Comparison of ENCODE assay signal across 17 cellular contexts in genomic region chr2:58923869-58924268, GRCh38.
A peak's percentile ranks its signal among the peaks of the same experiment; 100 is the strongest.
DNase-seq lines count a peak whose midpoint lies in the region; ATAC-seq and TF ChIP-seq lines count a peak whose summit lies in the region.
"Had no signal": no experiment of that assay in that cellular context is flagged by ENCODE, and none has a peak within 500 bp of the region (broad histone marks: within the 10 kb centered on the region; RNA-seq: fewer than 3 reads in every experiment).

No MANE protein-coding gene starts in this region.

- WGBS in hepatocyte (ENCODE audit: low lambda C conversion rate, missing lambda C conversion rate) = 41% methylated on average over 1 of the region's 1 CpG

- CTCF ChIA-PET in AG04449 (lab: Yijun Ruan, JAX) = no interaction called here
- CTCF ChIA-PET in HEK293 (lab: Yijun Ruan, JAX) = interaction anchor here (0.6 kb wide), 2 partner anchors 694 to 1671 kb away, joined by 3 to 6 read pairs; no protein-coding TSS in a partner anchor
- CTCF ChIA-PET in CD8-positive, alpha-beta T cell (lab: Charles Lee) = no interaction called here

- DNase-seq in AG04449 (ENCODE audit: low read depth, low spot score) = peak; percentile 95
- peak; percentile 10 for DNase-seq in T1000 (lab: John Stamatoyannopoulos, UW)
- DNase-seq in hepatocyte (ENCODE audit: low spot score) = peak; percentile 34
- no peak for DNase-seq in activated T-cell treated with anti-CD3 and anti-CD28 coated beads for 4 hours
- no peak for DNase-seq in CD8-positive, alpha-beta T cell
- no peak for DNase-seq in amygdala (lab: John Stamatoyannopoulos, UW)
- DNase-seq: activated CD4-positive, alpha-beta T cell treated with anti-CD3 and anti-CD28 coated beads, Interleukin-2, amount 50 U/mL, for 48 hours; activated gamma-delta T cell; BE2C; HCEC 1CT; NCI-H1105 treated with DMSO at 0.1 percent for 48 hours; NCI-H526; stimulated activated CD4-positive, alpha-beta T cell treated with anti-CD3 and anti-CD28 coated beads, Interleukin-2, amount 100 ng/mL, for 24 hours had no signal

- H3K36me3 ChIP-seq in HEK293 (ENCODE audit: control insufficient read depth in 2 of 2, insufficient read depth in 1 of 2, low read length in 2 of 2) (no peaks in the 10 kb centered on the region), hepatocyte (replicated peaks; ENCODE audit: insufficient read depth, low read depth) (no peaks in the 10 kb centered on the region)
- H3K36me3 ChIP-seq in CD8-positive, alpha-beta T cell (ENCODE audit: insufficient read depth, low read length) = no peaks in the 10 kb centered on the region
- H3K36me3 ChIP-seq: BE2C had no signal

- H3K27ac Mint-ChIP-seq in CD8-positive, alpha-beta T cell = no peak overlapping the region
- H3K27ac Mint-ChIP-seq: progenitor cell of endocrine pancreas had no signal

- H3K9me2 ChIP-seq in hepatocyte (replicated peaks; ENCODE audit: insufficient read depth) = no peaks in the 10 kb centered on the region

- H3K27me3 ChIP-seq in hepatocyte = no peaks in the 10 kb centered on the region
- no peaks in the 10 kb centered on the region for H3K27me3 ChIP-seq in CD8-positive, alpha-beta T cell (ENCODE audit: insufficient read depth, low read length)
- H3K27me3 ChIP-seq: BE2C had no signal

- H3K4me2 ChIP-seq in hepatocyte = no peak overlapping the region

- H3K9me3 Mint-ChIP-seq in CD8-positive, alpha-beta T cell = no peaks in the 10 kb centered on the region

- H3K4me3 ChIP-seq in AG04449 (ENCODE audit: low read depth, low read length) = no peak overlapping the region
- no peak overlapping the region for H3K4me3 ChIP-seq in HEK293 (ENCODE audit: low read depth, low read length)
- no peak overlapping the region for H3K4me3 ChIP-seq in hepatocyte
- no peak overlapping the region for H3K4me3 ChIP-seq in CD8-positive, alpha-beta T cell (ENCODE audit: low read depth, low read length)

- no peak for ATAC-seq in HG03139 (IDR thresholded peaks at IDR 0.05; ENCODE audit: unreplicated experiment)
- no peak for ATAC-seq in CD8-positive, alpha-beta T cell
- ATAC-seq: esophagus mucosa had no signal

- H3K79me2 ChIP-seq in hepatocyte = no peaks in the 10 kb centered on the region

- H3K4me1 Mint-ChIP-seq in CD8-positive, alpha-beta T cell (ENCODE audit: low read depth) = no peaks in the 10 kb centered on the region

- TF ChIP-seq CTCF in AG04449 (IDR thresholded peaks at IDR 0.05; ENCODE audit: insufficient read depth, low read length, missing control alignments) (no peak), HEK293 (tag by site-specific recombination; IDR thresholded peaks at IDR 0.05) (no peak), hepatocyte (IDR thresholded peaks at IDR 0.05; ENCODE audit: poor library complexity) (no peak)
- no peak for TF ChIP-seq CTCF in CD8-positive, alpha-beta T cell (IDR thresholded peaks at IDR 0.05)

- no peaks in the 10 kb centered on the region for H3K36me3 Mint-ChIP-seq in CD8-positive, alpha-beta T cell

- no peak overlapping the region for H3K4me3 Mint-ChIP-seq in CD8-positive, alpha-beta T cell

- H3K9me3 ChIP-seq in HEK293 (ENCODE audit: control insufficient read depth, insufficient read depth, low read depth, low read length) (no peaks in the 10 kb centered on the region), hepatocyte (ENCODE audit: low read depth) (no peaks in the 10 kb centered on the region)
- no peaks in the 10 kb centered on the region for H3K9me3 ChIP-seq in CD8-positive, alpha-beta T cell (ENCODE audit: low read length)
- H3K9me3 ChIP-seq: BE2C had no signal

- no peak overlapping the region for H2AFZ ChIP-seq in hepatocyte

- no peak overlapping the region for H3K27ac ChIP-seq in HEK293 (ENCODE audit: extremely low read depth, low read depth, low read length)
- H3K27ac ChIP-seq in hepatocyte = no peak overlapping the region
- H3K27ac ChIP-seq in CD8-positive, alpha-beta T cell (ENCODE audit: low read depth, low read length) = no peak overlapping the region

- POLR2A ChIA-PET in AG04449 (lab: Yijun Ruan, JAX) (no interaction called here), HEK293 (lab: Yijun Ruan, JAX) (no interaction called here)
- POLR2A ChIA-PET in CD8-positive, alpha-beta T cell (lab: Charles Lee) = no interaction called here

- no peaks in the 10 kb centered on the region for H4K20me1 ChIP-seq in hepatocyte (ENCODE audit: insufficient read depth, poor library complexity, severe bottlenecking)

- intact Hi-C loops in CD8-positive, alpha-beta T cell (cut with DNase I, micrococcal nuclease) = no loop called here

- H3K4me1 ChIP-seq in HEK293 (ENCODE audit: control insufficient read depth, insufficient read depth, low read length) (peaks cover 5% of the 10 kb centered on the region; the same call in 1 of the 2 replicates), hepatocyte (ENCODE audit: insufficient read depth) (no peaks in the 10 kb centered on the region)
- H3K4me1 ChIP-seq in CD8-positive, alpha-beta T cell (ENCODE audit: insufficient read depth, low read length) = no peaks in the 10 kb centered on the region
- H3K4me1 ChIP-seq: BE2C had no signal

- no peaks in the 10 kb centered on the region for H3K27me3 Mint-ChIP-seq in CD8-positive, alpha-beta T cell (ENCODE audit: low read depth)
- H3K27me3 Mint-ChIP-seq: progenitor cell of endocrine pancreas had no signal

TF ChIP-seq in HEK293, 187 proteins besides CTCF, POLR2A, EP300 and RAD21:
- TF ChIP-seq TSHZ1 (tag by site-specific recombination; IDR thresholded peaks at IDR 0.05; ENCODE audit: borderline replicate concordance) (peak; percentile 43; the same call in 1 of the 2 replicates), HOXD13 (CRISPR knock-in tag; IDR thresholded peaks at IDR 0.05; ENCODE audit: borderline replicate concordance) (peak; percentile 64; the same call in 1 of the 2 replicates), ZNF10 (tag by site-specific recombination; IDR thresholded peaks at IDR 0.05) (0 out of 2 replicates have a peak, but pooled peaks have one; percentile 54), OSR2 (tag by site-specific recombination; IDR thresholded peaks at IDR 0.05) (0 out of 2 replicates have a peak, but pooled peaks have one; percentile 37), YY1 (tag by site-specific recombination; IDR thresholded peaks at IDR 0.05) (no peak), GFI1B (tag by site-specific recombination; IDR thresholded peaks at IDR 0.05) (no peak), ZNF629 (tag by site-specific recombination; IDR thresholded peaks at IDR 0.05) (peak; percentile 30; the same call in 1 of the 2 replicates), WT1 (tag by site-specific recombination; IDR thresholded peaks at IDR 0.05) (peak; percentile 29; the same call in 1 of the 2 replicates), FEZF1 (tag by site-specific recombination; IDR thresholded peaks at IDR 0.05) (peak; percentile 32; the same call in 1 of the 2 replicates), ZNF843 (tag by site-specific recombination; IDR thresholded peaks at IDR 0.05) (0 out of 2 replicates have a peak, but pooled peaks have one; percentile 46), ZBTB6 (tag by site-specific recombination; IDR thresholded peaks at IDR 0.05) (0 out of 2 replicates have a peak, but pooled peaks have one; percentile 39)

Comparison
In these comparisons a context has a peak if more than half of its experiments do, and no peak if none do; other contexts are left out.
1. DNase-seq: peak in AG04449 (single experiment), T1000 (single experiment) and hepatocyte (single experiment); none in activated T-cell treated with anti-CD3 and anti-CD28 coated beads for 4 hours (single experiment), CD8-positive, alpha-beta T cell (0 of 7) and amygdala (0 of 56).